Comparison of ENCODE assay signal across 8 cellular contexts in the genomic region with DNA sequence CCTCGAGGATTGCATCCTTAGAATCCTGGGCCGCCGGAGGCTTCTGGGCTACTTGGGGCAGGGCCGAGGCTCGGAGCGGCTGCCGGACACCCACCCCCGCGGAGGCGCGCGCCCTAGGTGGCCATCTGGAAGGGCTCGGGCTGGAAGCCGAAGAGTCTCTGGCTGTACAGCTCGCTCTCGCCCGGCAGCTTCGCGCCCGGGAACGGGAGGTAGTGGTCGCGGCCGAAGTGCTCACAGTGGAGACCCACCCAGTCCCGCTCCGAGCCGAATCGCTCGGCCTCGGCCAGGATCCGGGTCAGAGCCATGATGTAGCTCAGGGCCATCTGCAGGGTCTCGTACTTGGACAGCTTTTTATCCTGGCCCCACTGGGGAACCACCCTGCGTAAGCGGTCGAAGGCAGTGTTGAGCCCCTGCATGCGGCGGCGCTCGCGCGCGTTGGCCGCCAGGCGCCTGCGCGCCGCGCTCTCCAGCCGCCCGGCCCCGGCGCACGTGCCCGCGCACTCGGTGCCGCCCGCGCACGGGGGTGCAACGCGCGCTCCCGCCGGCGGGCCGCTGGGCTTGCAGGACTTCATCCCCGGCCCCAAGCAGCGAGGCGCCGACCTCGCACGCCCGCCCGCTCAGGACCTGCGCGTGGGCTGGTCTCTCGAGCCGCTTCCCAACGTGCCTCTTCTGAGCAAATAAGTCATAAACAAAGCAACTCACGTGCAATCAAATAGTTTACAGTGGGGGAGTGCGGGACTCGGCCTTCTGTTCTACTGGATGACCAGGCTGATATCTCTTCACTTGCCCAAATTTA. TPM values are rescaled to one million over a fixed set of nuclear protein-coding genes. Genes with fewer than 3 reads are reported as not detected.
DNase-seq lines count a peak whose midpoint lies in the region; ATAC-seq and TF ChIP-seq lines count a peak whose summit lies in the region.

No MANE protein-coding gene starts in this region.

- peak overlapping the region; percentile 97 for H3K4me2 ChIP-seq in IMR-90 (ENCODE audit: low read depth, low read length)

- no peaks in the 10 kb centered on the region for H4K20me1 ChIP-seq in IMR-90 (ENCODE audit: insufficient read depth, low read length)

- TF ChIP-seq RAD21 in IMR-90 (IDR thresholded peaks at IDR 0.05; ENCODE audit: low read length): no peak

- peak overlapping the region; percentile 76 for H2BK20ac ChIP-seq in IMR-90 (ENCODE audit: low read depth, low read length)

- POLR2A ChIA-PET in IMR-90 (lab: Charles Lee; ENCODE audit: unreplicated experiment): interaction anchor here (0.6 kb wide), 1 partner anchor 370 kb away, joined by 3 read pairs; no protein-coding TSS in a partner anchor

- H3K56ac ChIP-seq in IMR-90 (ENCODE audit: extremely low read depth, insufficient read depth, low read length): peak overlapping the region; percentile 65; the same call in 1 of the 2 replicates

- in situ Hi-C loops in IMR-90 (cut with MboI; ENCODE audit: low sequenced_read_pairs): no loop called here

- intact Hi-C loops in IMR-90 (cut with micrococcal nuclease) (no loop called here), sciatic nerve (cut with DNase I) (no loop called here)

- H2AK5ac ChIP-seq in IMR-90 (ENCODE audit: low read depth, low read length): no peak overlapping the region

- H4K8ac ChIP-seq in IMR-90 (ENCODE audit: low read depth in 2 of 2, low read length in 2 of 2): peak overlapping the region; percentile 75 to 94

- peak; percentile 20 for DNase-seq in GM04503 (ENCODE audit: low read depth)
- DNase-seq in IMR-90: peak; percentile 76
- peak; percentile 11 for DNase-seq in SHP77 treated with DMSO at 0.1 percent for 48 hours (lab: John Stamatoyannopoulos, UW)
- peak; percentile 75 for DNase-seq in sciatic nerve (ENCODE audit: low spot score)
- no peak for DNase-seq in central memory CD4-positive, alpha-beta T cell

- peak overlapping the region; percentile 58 for H4K5ac ChIP-seq in IMR-90 (ENCODE audit: low read depth, low read length)

- H3K9ac ChIP-seq in IMR-90 (ENCODE audit: low read depth, low read length) (peak overlapping the region; percentile 75), iPS-18a (ENCODE audit: low read length) (peak overlapping the region; percentile 51)

- H2BK120ac ChIP-seq in IMR-90 (ENCODE audit: low read depth, low read length): peak overlapping the region; percentile 94

- BruUV-seq in IMR-90 (replicated peaks; lab: Mats Ljungman, UMichigan): no TSS peak

- H3K14ac ChIP-seq in IMR-90 (replicated peaks; ENCODE audit: low read depth, low read length): peak overlapping the region; percentile 93

- ATAC-seq in GM21723 (IDR thresholded peaks at IDR 0.05; ENCODE audit: unreplicated experiment): peak; percentile 93
- peak; percentile 97 for ATAC-seq in IMR-90 (ENCODE audit: low read depth)
- peak; percentile 96 for ATAC-seq in sciatic nerve

- no peaks in the 10 kb centered on the region for H3K9me3 Mint-ChIP-seq in brain

- H3K27ac ChIP-seq in IMR-90 (ENCODE audit: insufficient read depth, low read length) (peak overlapping the region; percentile 61), iPS-18a (ENCODE audit: low read length) (no peak overlapping the region)

- peak overlapping the region; percentile 93 for H4K91ac ChIP-seq in IMR-90 (ENCODE audit: insufficient read depth, low read depth, low read length)

- no peak for TF ChIP-seq POLR2A in IMR-90 (IDR thresholded peaks at IDR 0.05; ENCODE audit: low read depth, low read length)

- CTCF ChIA-PET in IMR-90 (lab: Yijun Ruan, JAX): interaction anchor here (1.0 to 1.4 kb wide), 2 partner anchors 17 to 70 kb away, joined by 3 to 4 read pairs; no protein-coding TSS in a partner anchor

- peak overlapping the region; percentile 74 to 93 (median 88) for H3K27ac Mint-ChIP-seq in brain

- H2BK5ac ChIP-seq in IMR-90 (ENCODE audit: low read depth, low read length, poor library complexity, severe bottlenecking): peak overlapping the region; percentile 35

- H2AK9ac ChIP-seq in IMR-90 (replicated peaks; ENCODE audit: low read depth, low read length, poor library complexity): peak overlapping the region; percentile 94

- peaks cover 22% of the 10 kb centered on the region for H3K27me3 Mint-ChIP-seq in brain

- peak overlapping the region; percentile 63 for H3K4me3 ChIP-seq in IMR-90 (ENCODE audit: insufficient read depth, low read depth, low read length)
- peak overlapping the region; percentile 73 for H3K4me3 ChIP-seq in iPS-18a (ENCODE audit: low read length)

- WGBS in IMR-90 (ENCODE audit: extremely low coverage in 2 of 2, insufficient read length in 1 of 2), 2 experiments: 1% methylated on average over 49 of the region's 83 CpGs; no CpG with 5 or more reads in 1 of the 2 experiments

- H3K4ac ChIP-seq in IMR-90 (ENCODE audit: low read depth, low read length): peak overlapping the region; percentile 85

- H3K36me3 ChIP-seq in IMR-90 (ENCODE audit: control insufficient read depth, insufficient read depth, low read length) (no peaks in the 10 kb centered on the region), iPS-18a (ENCODE audit: control insufficient read depth, low read depth, low read length) (no peaks in the 10 kb centered on the region)

- H3K18ac ChIP-seq in IMR-90 (ENCODE audit: low read depth, low read length): peak overlapping the region; percentile 74

- H3K23ac ChIP-seq in IMR-90 (ENCODE audit: low read depth, low read length): peak overlapping the region; percentile 62

- peak overlapping the region; percentile 97; the same call in 2 of the 3 replicates for H2BK15ac ChIP-seq in IMR-90 (ENCODE audit: low read depth, low read length)

- H3K79me1 ChIP-seq in IMR-90 (ENCODE audit: low read depth in 1 of 2, low read length in 2 of 2): no peaks in the 10 kb centered on the region

- peaks cover 8% of the 10 kb centered on the region; the same call in 1 of the 2 replicates for H3K27me3 ChIP-seq in IMR-90 (ENCODE audit: control insufficient read depth, insufficient read depth, low read length)
- peaks cover 43% of the 10 kb centered on the region for H3K27me3 ChIP-seq in iPS-18a (ENCODE audit: control insufficient read depth, insufficient read depth, low read length)

- TF ChIP-seq CTCF in IMR-90 (conservative IDR thresholded peaks at IDR 0.05; ENCODE audit: low read depth, low read length): peak; percentile 22; the same call in 1 of the 2 replicates
- peak in 1 of 2 experiments; percentile 39 for TF ChIP-seq CTCF in brain (conservative IDR thresholded peaks at IDR 0.05)

- dilution Hi-C loops in IMR-90 (cut with HindIII; ENCODE audit: low sequenced_read_pairs, unreplicated experiment): no loop called here

- no peaks in the 10 kb centered on the region for H3K9me1 ChIP-seq in IMR-90 (ENCODE audit: insufficient read depth, low read length)

- no peaks in the 10 kb centered on the region for H3K36me3 Mint-ChIP-seq in brain

- peak overlapping the region; percentile 86 to 92 (median 89) for H3K4me3 Mint-ChIP-seq in brain

- H3K9me3 ChIP-seq in IMR-90 (ENCODE audit: control insufficient read depth, insufficient read depth, low read length): no peaks in the 10 kb centered on the region
- H3K9me3 ChIP-seq in iPS-18a (ENCODE audit: control insufficient read depth, low read depth, low read length): no peaks in the 10 kb centered on the region

- H2AFZ ChIP-seq in IMR-90 (replicated peaks; ENCODE audit: low read length, poor library complexity): peak overlapping the region; percentile 100

- H3K4me1 ChIP-seq in IMR-90 (ENCODE audit: control insufficient read depth, insufficient read depth, low read length): no peaks in the 10 kb centered on the region; the same call in 1 of the 2 replicates
- H3K4me1 ChIP-seq in iPS-18a (ENCODE audit: control insufficient read depth, low read depth, low read length): peaks cover 7% of the 10 kb centered on the region

- peaks cover 17% of the 10 kb centered on the region for H3K4me1 Mint-ChIP-seq in brain

TF ChIP-seq in IMR-90, 13 proteins besides CTCF, POLR2A, EP300 and RAD21:
- TF ChIP-seq BHLHE40 (IDR thresholded peaks at IDR 0.05; ENCODE audit: low read depth, low read length) (peak; percentile 91), MXI1 (IDR thresholded peaks at IDR 0.05; ENCODE audit: borderline replicate concordance, low read depth, low read length) (no peak; the same call in 1 of the 2 replicates), USF2 (IDR thresholded peaks at IDR 0.05; ENCODE audit: low read depth, low read length) (peak; percentile 71)

RNA-seq across cellular contexts. Expression of gene ATOH7, which starts 0.6 kb away (rescaled TPM):
- total RNA-seq in IMR-90 (2012; rRNA removed) (not detected in 2 replicates), sciatic nerve (0.22 TPM)
- polyA plus RNA-seq in IMR-90 (2012; rRNA removed) (0.05 TPM in 1 of 2 replicates, not detected in the other), brain (ENCODE audit: insufficient read depth, low read depth, low replicate concordance) (1.4 TPM)
- polyA plus RNA-seq in IMR-90 (2012; cell fraction: cytosol; rRNA removed): 0.04 and 0.14 TPM in 2 replicates
- 0.12 and 0.13 TPM in 2 replicates for polyA plus RNA-seq in IMR-90 (2012; cell fraction: nucleus; rRNA removed; ENCODE audit: low replicate concordance)
